In genomic region chr22:19679476-19680099, GRCh38 we compare ENCODE assay signal across 8 cellular contexts. TPM values are rescaled to one million over a fixed set of nuclear protein-coding genes. Genes with fewer than 3 reads are reported as not detected.
A peak's percentile ranks its signal among the peaks of the same experiment; 100 is the strongest.
DNase-seq lines count a peak whose midpoint lies in the region; ATAC-seq and TF ChIP-seq lines count a peak whose summit lies in the region.

No MANE protein-coding gene starts in this region.

- H3K36me3 ChIP-seq in prostate gland, result no peaks in the 10 kb centered on the region
- H3K36me3 ChIP-seq in MG63, result no peaks in the 10 kb centered on the region

- TF ChIP-seq POLR2A in prostate gland (IDR thresholded peaks at IDR 0.05), result no peak

- no peak for ATAC-seq in GM21367 (IDR thresholded peaks at IDR 0.05; ENCODE audit: unreplicated experiment)

- H3K27me3 ChIP-seq in prostate gland (replicated peaks; ENCODE audit: insufficient read depth) (no peaks in the 10 kb centered on the region), MG63 (peaks cover 2% of the 10 kb centered on the region; the same call in 1 of the 2 replicates)

- no peaks in the 10 kb centered on the region for H3K4me1 ChIP-seq in prostate gland (replicated peaks)

- TF ChIP-seq CTCF in fibroblast of the aortic adventitia (IDR thresholded peaks at IDR 0.05; ENCODE audit: insufficient read depth, low read length) (peak; percentile 76), prostate gland (IDR thresholded peaks at IDR 0.05) (peak; percentile 63 to 77 (median 70))

- no peak overlapping the region for H3K27ac ChIP-seq in prostate gland

- H3K4me3 ChIP-seq in fibroblast of the aortic adventitia (ENCODE audit: low read depth, low read length), result no peak overlapping the region
- H3K4me3 ChIP-seq in prostate gland, result no peak overlapping the region
- H3K4me3 ChIP-seq in MG63, result no peak overlapping the region

- intact Hi-C loops in prostate gland (cut with DNase I), result no loop called here

- 23% methylated on average over 15 of the region's 15 CpGs for WGBS in prostate gland

- DNase-seq in NCI-H82 (lab: John Stamatoyannopoulos, UW) (peak; percentile 15), NCI-H82 treated with DMSO at 0.1 percent for 48 hours (lab: John Stamatoyannopoulos, UW; ENCODE audit: unreplicated experiment) (no peak), activated T-cell treated with anti-CD3 and anti-CD28 coated beads for 1 hour (ENCODE audit: low read depth) (peak; percentile 38), fibroblast of the aortic adventitia (ENCODE audit: low read depth) (peak; percentile 12), prostate gland (ENCODE audit: low spot score) (no peak), MG63 (no peak), SK-N-DZ (ENCODE audit: low spot score) (no peak)

- H3K9me3 ChIP-seq in prostate gland (no peaks in the 10 kb centered on the region), MG63 (0 out of 2 replicates have a peak, but pooled peaks cover 3% of the 10 kb centered on the region)

RNA-seq across cellular contexts. Expression of gene SEPTIN5, which starts 34.7 kb away (rescaled TPM):
- total RNA-seq in fibroblast of the aortic adventitia (ENCODE audit: low replicate concordance) (18.4 and 62.3 TPM in 2 replicates), prostate gland (10 to 100 TPM; 17.1 to 96.2 TPM)
- 18.9 and 30.7 TPM in 2 replicates for total RNA-seq in MG63 (2014; rRNA removed; shearing (Covaris generic); ENCODE audit: low replicate concordance)
- 50.3 and 194 TPM in 2 replicates for polyA plus RNA-seq in SK-N-DZ (2014; cell fraction: cytosol; rRNA removed)
- polyA plus RNA-seq in SK-N-DZ (2014; cell fraction: nucleus; rRNA removed), result 107 and 111 TPM in 2 replicates

RNA-seq across cellular contexts. Expression of gene GP1BB, which starts 43.8 kb away (rescaled TPM):
- total RNA-seq in fibroblast of the aortic adventitia (ENCODE audit: low replicate concordance) (2.1 and 20.1 TPM in 2 replicates), prostate gland (10 to 100 TPM in 1 of 2 donors, 1 to 10 TPM in 1; 6.8 to 60.3 TPM)
- 3.5 and 15.9 TPM in 2 replicates for total RNA-seq in MG63 (2014; rRNA removed; shearing (Covaris generic); ENCODE audit: low replicate concordance)
- polyA plus RNA-seq in SK-N-DZ (2014; cell fraction: cytosol; rRNA removed), result 17.6 and 17.8 TPM in 2 replicates
- 78.8 and 83.4 TPM in 2 replicates for polyA plus RNA-seq in SK-N-DZ (2014; cell fraction: nucleus; rRNA removed)

Comparison
In these comparisons a context has a peak if more than half of its experiments do, and no peak if none do; other contexts are left out.
1. DNase-seq: peak in NCI-H82 (single experiment), activated T-cell treated with anti-CD3 and anti-CD28 coated beads for 1 hour (single experiment) and fibroblast of the aortic adventitia (single experiment); none in NCI-H82 treated with DMSO at 0.1 percent for 48 hours (single experiment), prostate gland (single experiment), MG63 (single experiment) and SK-N-DZ (single experiment).